ENCODE assay signal across 1 cellular context in genomic region chr20:36827541-36828279, GRCh38.
TF ChIP-seq lines count a peak whose summit lies in the region.

No MANE protein-coding gene starts in this region.

TF ChIP-seq in WTC11, 78 proteins besides CTCF, POLR2A, EP300 and RAD21 (continued from another document):
- TF ChIP-seq PRDM15 (CRISPR knock-in tag; IDR thresholded peaks at IDR 0.05) = no peak
- no peak for TF ChIP-seq STAT6 (CRISPR knock-in tag; conservative IDR thresholded peaks at IDR 0.05; ENCODE audit: low read depth)
- TF ChIP-seq ZNF219 (CRISPR knock-in tag; IDR thresholded peaks at IDR 0.05; ENCODE audit: borderline replicate concordance) = no peak
- no peak for TF ChIP-seq NFE2L1 (CRISPR knock-in tag; IDR thresholded peaks at IDR 0.05)
- TF ChIP-seq TP53 (CRISPR knock-in tag; IDR thresholded peaks at IDR 0.05) = no peak
- TF ChIP-seq SMAD3 (CRISPR knock-in tag; IDR thresholded peaks at IDR 0.05; ENCODE audit: borderline replicate concordance) = no peak
- TF ChIP-seq GABPB1 (CRISPR knock-in tag; IDR thresholded peaks at IDR 0.05) = no peak
- TF ChIP-seq ATF2 (CRISPR knock-in tag; IDR thresholded peaks at IDR 0.05; ENCODE audit: borderline replicate concordance, low read depth) = no peak
